In genomic region chr14:62179367-62180018, GRCh38 we compare ENCODE assay signal across 8 cellular contexts.
DNase-seq lines count a peak whose midpoint lies in the region; ATAC-seq and TF ChIP-seq lines count a peak whose summit lies in the region.

No MANE protein-coding gene starts in this region.

- H3K79me2 ChIP-seq in PC-3 (ENCODE audit: low read length), result no peaks in the 10 kb centered on the region

- no peak overlapping the region for H2BK12ac ChIP-seq in mesenchymal stem cell (ENCODE audit: low read length in 2 of 2)

- no TSS peak for BruUV-seq in PC-3 (replicated peaks; lab: Mats Ljungman, UMichigan)

- no peak overlapping the region for H3K14ac ChIP-seq in mesenchymal stem cell (ENCODE audit: low read length in 2 of 2)

- no peaks in the 10 kb centered on the region for H3K4me1 Mint-ChIP-seq in T-helper 2 cell treated with Interferon-gamma antibody and Interleukin-4, amounts not matched to agents 5 μg/mL and 100 μg/mL, for 36 hours (ENCODE audit: low read depth)

- no peak overlapping the region for H2BK15ac ChIP-seq in mesenchymal stem cell (ENCODE audit: low read depth, poor library complexity, severe bottlenecking)

- H3F3A ChIP-seq in PC-3 (ENCODE audit: low read length, unreplicated experiment), result no peaks in the 10 kb centered on the region

- no peaks in the 10 kb centered on the region for H4K20me1 ChIP-seq in PC-3 (ENCODE audit: low read length)

- no peak overlapping the region for H3K4me3 Mint-ChIP-seq in T-helper 2 cell treated with Interferon-gamma antibody and Interleukin-4, amounts not matched to agents 5 μg/mL and 100 μg/mL, for 36 hours

- no peaks in the 10 kb centered on the region for H3K9me3 ChIP-seq in PC-3 (ENCODE audit: low read length)
- H3K9me3 ChIP-seq in mesenchymal stem cell (ENCODE audit: control insufficient read depth, low read length), result no peaks in the 10 kb centered on the region

- H3K4me2 ChIP-seq in PC-3 (ENCODE audit: low read length) (no peak overlapping the region), mesenchymal stem cell (ENCODE audit: low read length, poor library complexity, severe bottlenecking) (no peak overlapping the region)

- no peaks in the 10 kb centered on the region for H3K9me2 ChIP-seq in PC-3 (replicated peaks; ENCODE audit: low read length)

- no peak overlapping the region for H4K8ac ChIP-seq in mesenchymal stem cell (ENCODE audit: low read length)

- H3K36me3 ChIP-seq in PC-3 (ENCODE audit: low read depth, low read length) (no peaks in the 10 kb centered on the region), mesenchymal stem cell (ENCODE audit: control insufficient read depth in 1 of 2, insufficient read depth in 2 of 2, low read depth in 1 of 2, low read length in 2 of 2) (no peaks in the 10 kb centered on the region)

- H3K27ac ChIP-seq in PC-3 (ENCODE audit: low read length) (no peak overlapping the region), dorsolateral prefrontal cortex (no peak overlapping the region), mesenchymal stem cell (ENCODE audit: low read length, poor library complexity, severe bottlenecking) (no peak overlapping the region)

- H2AK5ac ChIP-seq in mesenchymal stem cell (ENCODE audit: low read length, severe bottlenecking), result no peak overlapping the region

- peak; percentile 91 for DNase-seq in COR-L47 (lab: John Stamatoyannopoulos, UW)
- DNase-seq in LHCN-M2 (ENCODE audit: low read depth), result peak; percentile 53
- DNase-seq in PC-3, result peak; percentile 84
- DNase-seq in dorsolateral prefrontal cortex, result peak in 9 of 10 donors; percentile 19 to 85 (median 60)
- DNase-seq in mesenchymal stem cell, result peak; percentile 73
- no peak for DNase-seq in OCI-M2 (lab: John Stamatoyannopoulos, UW; ENCODE audit: unreplicated experiment)
- DNase-seq in T-helper 2 cell treated with Interferon-gamma antibody and Interleukin-4, amounts not matched to agents 5 μg/mL and 100 μg/mL, for 36 hours (ENCODE audit: low spot score), result no peak

- intact Hi-C loops in PC-3 (cut with micrococcal nuclease), result loop anchor here (1.0 to 5.0 kb wide), 4 partner anchors 513 to 1097 kb away; no protein-coding TSS in a partner anchor
- intact Hi-C loops in dorsolateral prefrontal cortex (cut with DNase I), result loop anchor here (5.0 kb wide), 1 partner anchor 1098 kb away; no protein-coding TSS in a partner anchor

- peak; percentile 60 for ATAC-seq in GM18909 (IDR thresholded peaks at IDR 0.05; ENCODE audit: poor library complexity, unreplicated experiment)
- ATAC-seq in PC-3, result peak; percentile 97

- H3K36me3 Mint-ChIP-seq in T-helper 2 cell treated with Interferon-gamma antibody and Interleukin-4, amounts not matched to agents 5 μg/mL and 100 μg/mL, for 36 hours (ENCODE audit: low read depth), result no peaks in the 10 kb centered on the region

- 87% methylated on average over 5 of the region's 5 CpGs for WGBS in mesenchymal stem cell

- H3K18ac ChIP-seq in mesenchymal stem cell (ENCODE audit: low read depth in 1 of 2, low read length in 2 of 2), result no peak overlapping the region

- H3K27me3 Mint-ChIP-seq in T-helper 2 cell treated with Interferon-gamma antibody and Interleukin-4, amounts not matched to agents 5 μg/mL and 100 μg/mL, for 36 hours (ENCODE audit: low read depth), result no peaks in the 10 kb centered on the region

- H3K9ac ChIP-seq in PC-3 (ENCODE audit: low read length) (no peak overlapping the region), mesenchymal stem cell (ENCODE audit: low read length) (no peak overlapping the region)

- no peak overlapping the region for H3K23ac ChIP-seq in mesenchymal stem cell (ENCODE audit: low read length in 2 of 2)

- H2BK5ac ChIP-seq in mesenchymal stem cell (ENCODE audit: low read depth, low read length, poor library complexity, severe bottlenecking), result no peak overlapping the region

- H3K79me1 ChIP-seq in mesenchymal stem cell (replicated peaks; ENCODE audit: low read length, poor library complexity, severe bottlenecking), result no peaks in the 10 kb centered on the region

- H3K27me3 ChIP-seq in PC-3 (ENCODE audit: low read length) (peaks cover 24% of the 10 kb centered on the region), dorsolateral prefrontal cortex (peaks cover 0 to 4% (median 0%) of the 10 kb centered on the region in 45 donors), mesenchymal stem cell (ENCODE audit: control insufficient read depth in 1 of 2, insufficient read depth in 1 of 2, low read length in 2 of 2) (peaks cover 0 to 5% of the 10 kb centered on the region in 2 experiments)

- no peak overlapping the region for H3K4ac ChIP-seq in mesenchymal stem cell (ENCODE audit: low read depth in 1 of 2, low read length in 2 of 2)

- H4K91ac ChIP-seq in mesenchymal stem cell (ENCODE audit: low read length), result no peak overlapping the region

- TF ChIP-seq CTCF in PC-3 (conservative IDR thresholded peaks at IDR 0.05; ENCODE audit: low read depth, low read length) (peak; percentile 90), dorsolateral prefrontal cortex (IDR thresholded peaks at IDR 0.05 in 54 of 56, conservative IDR thresholded peaks at IDR 0.05 in 2 of 56; ENCODE audit: low read depth in 1 of 56, partially characterized antibody in 56 of 56) (peak; percentile 26 to 77 (median 62))

- CTCF ChIA-PET in PC-3 (lab: Charles Lee), result interaction anchor here (0.6 to 1.5 kb wide), 7 partner anchors 11 to 1098 kb away, joined by 3 to 7 read pairs (median 5); no protein-coding TSS in a partner anchor

- H3K4me3 ChIP-seq in PC-3 (ENCODE audit: low read length) (no peak overlapping the region), dorsolateral prefrontal cortex (no peak overlapping the region), mesenchymal stem cell (ENCODE audit: insufficient read depth in 1 of 2, low read depth in 1 of 2, low read length in 2 of 2) (no peak overlapping the region)

- H2AFZ ChIP-seq in PC-3 (ENCODE audit: low read length) (no peak overlapping the region), mesenchymal stem cell (ENCODE audit: low read depth, low read length) (no peak overlapping the region)

- no peak overlapping the region for H2BK120ac ChIP-seq in mesenchymal stem cell (ENCODE audit: low read depth, low read length)

- no peaks in the 10 kb centered on the region for H3K9me3 Mint-ChIP-seq in T-helper 2 cell treated with Interferon-gamma antibody and Interleukin-4, amounts not matched to agents 5 μg/mL and 100 μg/mL, for 36 hours

- H3K4me1 ChIP-seq in PC-3 (ENCODE audit: insufficient read depth, low read length), result no peaks in the 10 kb centered on the region
- H3K4me1 ChIP-seq in mesenchymal stem cell (ENCODE audit: control insufficient read depth, insufficient read depth, low read depth, low read length), result no peaks in the 10 kb centered on the region

- POLR2A ChIA-PET in PC-3 (lab: Charles Lee; ENCODE audit: unreplicated experiment), result interaction anchor here (0.6 kb wide), 1 partner anchor 1082 kb away, joined by 4 read pairs; no protein-coding TSS in a partner anchor

- no peak overlapping the region for H3K27ac Mint-ChIP-seq in T-helper 2 cell treated with Interferon-gamma antibody and Interleukin-4, amounts not matched to agents 5 μg/mL and 100 μg/mL, for 36 hours

Comparison
In these comparisons a context has a peak if more than half of its experiments do, and no peak if none do; other contexts are left out.
1. DNase-seq: peak in COR-L47 (single experiment), LHCN-M2 (single experiment), PC-3 (single experiment), dorsolateral prefrontal cortex (9 of 10) and mesenchymal stem cell (single experiment); none in OCI-M2 (single experiment) and T-helper 2 cell treated with Interferon-gamma antibody and Interleukin-4, amounts not matched to agents 5 μg/mL and 100 μg/mL, for 36 hours (single experiment).